In the genomic region with DNA sequence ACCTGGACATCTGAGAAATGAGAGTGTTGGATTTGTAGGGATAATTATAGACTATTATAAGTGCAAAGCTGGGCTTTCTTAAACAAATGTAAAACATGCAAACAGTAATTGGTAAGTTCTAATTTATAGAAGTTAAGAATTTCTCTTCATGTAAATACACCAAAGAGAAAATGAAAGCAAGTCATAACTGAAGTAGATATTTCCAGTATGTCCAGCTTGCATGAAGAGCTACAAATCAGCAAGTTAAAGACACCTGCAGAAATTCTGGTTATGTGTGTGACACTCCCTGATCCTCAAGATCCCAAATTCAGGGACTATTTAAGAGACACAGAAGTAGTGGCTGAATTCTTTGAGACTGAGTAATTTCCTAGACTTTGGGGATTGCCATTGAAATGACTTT, we compare ENCODE assay signal across 16 cellular contexts.
DNase-seq lines count a peak whose midpoint lies in the region; ATAC-seq and TF ChIP-seq lines count a peak whose summit lies in the region.
"Had no signal": no experiment of that assay in that cellular context is flagged by ENCODE, and none has a peak within 500 bp of the region (broad histone marks: within the 10 kb centered on the region; RNA-seq: fewer than 3 reads in every experiment).

No MANE protein-coding gene starts in this region.

- intact Hi-C loops in mucosa of descending colon (cut with DNase I, micrococcal nuclease): no loop called here
- intact Hi-C loops in Right ventricle myocardium superior (cut with DNase I): no loop called here

- peak overlapping the region; percentile 43; the same call in 1 of the 2 replicates for H2AFZ ChIP-seq in DND-41 (ENCODE audit: low read depth, low read length)

- no peak for TF ChIP-seq POLR2A in GM18505 (IDR thresholded peaks at IDR 0.05; ENCODE audit: borderline replicate concordance, extremely low read depth, insufficient read depth, insufficient read length)

- no peaks in the 10 kb centered on the region for H3K27me3 Mint-ChIP-seq in activated T-helper 17 cell treated with anti-CD3 and anti-CD28 coated beads, Interleukin-2, amount 50 U/mL, for 72 hours

- H3K27ac ChIP-seq in DND-41 (ENCODE audit: low read length): peak overlapping the region; percentile 91
- H3K27ac ChIP-seq: ascending aorta, SJCRH30 had no signal

- no peaks in the 10 kb centered on the region for H3K9me3 ChIP-seq in DND-41 (ENCODE audit: insufficient read depth, low read length, severe bottlenecking)
- H3K9me3 ChIP-seq in mucosa of descending colon: no peaks in the 10 kb centered on the region
- H3K9me3 ChIP-seq: ascending aorta, SJCRH30 had no signal

- H3K9ac ChIP-seq in DND-41 (ENCODE audit: low read depth, low read length): no peak overlapping the region; the same call in 1 of the 2 replicates

- H3K4me3 ChIP-seq in DND-41 (ENCODE audit: low read depth in 1 of 2, low read length in 2 of 2) (no peak overlapping the region), mucosa of descending colon (no peak overlapping the region)
- H3K4me3 ChIP-seq: ascending aorta, SJCRH30 had no signal

- H3K4me3 Mint-ChIP-seq in activated T-helper 17 cell treated with anti-CD3 and anti-CD28 coated beads, Interleukin-2, amount 50 U/mL, for 72 hours: no peak overlapping the region
- H3K4me3 Mint-ChIP-seq: activated T-cell treated with anti-CD3 and anti-CD28 coated beads, Interleukin-2, amount 50 U/mL, for 4 hours had no signal

- peaks cover 75% of the 10 kb centered on the region for H3K4me1 ChIP-seq in DND-41 (ENCODE audit: insufficient read depth, low read length)
- H3K4me1 ChIP-seq in mucosa of descending colon (ENCODE audit: low read depth): no peaks in the 10 kb centered on the region
- H3K4me1 ChIP-seq: ascending aorta, SJCRH30 had no signal

- no peak overlapping the region for H3K27ac Mint-ChIP-seq in activated T-helper 17 cell treated with anti-CD3 and anti-CD28 coated beads, Interleukin-2, amount 50 U/mL, for 72 hours

- no peaks in the 10 kb centered on the region for H3K9me3 Mint-ChIP-seq in activated T-helper 17 cell treated with anti-CD3 and anti-CD28 coated beads, Interleukin-2, amount 50 U/mL, for 72 hours
- H3K9me3 Mint-ChIP-seq: activated T-cell treated with anti-CD3 and anti-CD28 coated beads, Interleukin-2, amount 50 U/mL, for 4 hours had no signal

- DNase-seq in DND-41: no peak
- no peak for DNase-seq in mucosa of descending colon
- DNase-seq in Right ventricle myocardium superior: no peak
- DNase-seq: activated CD4-positive, CD25-positive, alpha-beta regulatory T cell; activated T-cell treated with anti-CD3 and anti-CD28 coated beads, Interleukin-2, amount 50 U/mL, for 4 hours; dermis blood vessel endothelial cell; IMR-90; NCI-H146; NCI-H774; SJCRH30 had no signal

- H3K4me2 ChIP-seq in DND-41 (ENCODE audit: insufficient read depth, low read length): peak overlapping the region; percentile 53; the same call in 1 of the 2 replicates

- no peak for TF ChIP-seq CTCF in DND-41 (IDR thresholded peaks at IDR 0.05; ENCODE audit: borderline replicate concordance, extremely low read depth, low read length, poor library complexity, severe bottlenecking)
- TF ChIP-seq CTCF in mucosa of descending colon (IDR thresholded peaks at IDR 0.05): no peak

- no peaks in the 10 kb centered on the region for H3K27me3 ChIP-seq in DND-41 (ENCODE audit: insufficient read depth, low read length, poor library complexity)
- H3K27me3 ChIP-seq: ascending aorta, SJCRH30 had no signal

- no peaks in the 10 kb centered on the region for H4K20me1 ChIP-seq in DND-41 (ENCODE audit: insufficient read depth, low read length)

- H3K79me2 ChIP-seq in DND-41 (ENCODE audit: insufficient read depth, low read length): no peaks in the 10 kb centered on the region

- ATAC-seq in DND-41 (ENCODE audit: insufficient read depth, low read depth): no peak
- ATAC-seq in GM19455 (IDR thresholded peaks at IDR 0.05; ENCODE audit: unreplicated experiment): peak; percentile 54
- ATAC-seq in HG02798 (IDR thresholded peaks at IDR 0.05; ENCODE audit: poor library complexity, unreplicated experiment): peak; percentile 75
- peak; percentile 62 for ATAC-seq in HG03520 (IDR thresholded peaks at IDR 0.05; ENCODE audit: unreplicated experiment)
- no peak for ATAC-seq in mucosa of descending colon
- ATAC-seq in activated T-helper 17 cell treated with anti-CD3 and anti-CD28 coated beads, Interleukin-2, amount 50 U/mL, for 72 hours (replicated peaks): no peak
- no peak for ATAC-seq in Right ventricle myocardium superior (ENCODE audit: poor library complexity)
- ATAC-seq in GM18505 (IDR thresholded peaks at IDR 0.05; ENCODE audit: unreplicated experiment): no peak
- ATAC-seq: activated T-cell treated with anti-CD3 and anti-CD28 coated beads, Interleukin-2, amount 50 U/mL, for 4 hours had no signal

- no peaks in the 10 kb centered on the region for H3K36me3 Mint-ChIP-seq in activated T-helper 17 cell treated with anti-CD3 and anti-CD28 coated beads, Interleukin-2, amount 50 U/mL, for 72 hours (ENCODE audit: low read depth)

- peaks cover 22% of the 10 kb centered on the region for H3K4me1 Mint-ChIP-seq in activated T-helper 17 cell treated with anti-CD3 and anti-CD28 coated beads, Interleukin-2, amount 50 U/mL, for 72 hours

- no peaks in the 10 kb centered on the region for H3K36me3 ChIP-seq in DND-41 (ENCODE audit: insufficient read depth, low read length)
- H3K36me3 ChIP-seq in mucosa of descending colon (ENCODE audit: low read depth): no peaks in the 10 kb centered on the region
- H3K36me3 ChIP-seq: ascending aorta, SJCRH30 had no signal

Comparison
In these comparisons a context has a peak if more than half of its experiments do, and no peak if none do; other contexts are left out.
1. ATAC-seq: peak in GM19455 (single experiment), HG02798 (single experiment) and HG03520 (single experiment); none in DND-41 (single experiment), mucosa of descending colon (single experiment), activated T-helper 17 cell treated with anti-CD3 and anti-CD28 coated beads, Interleukin-2, amount 50 U/mL, for 72 hours (single experiment), Right ventricle myocardium superior (single experiment) and GM18505 (single experiment).